ENCODE assay signal across 1 cellular context in the genomic region with DNA sequence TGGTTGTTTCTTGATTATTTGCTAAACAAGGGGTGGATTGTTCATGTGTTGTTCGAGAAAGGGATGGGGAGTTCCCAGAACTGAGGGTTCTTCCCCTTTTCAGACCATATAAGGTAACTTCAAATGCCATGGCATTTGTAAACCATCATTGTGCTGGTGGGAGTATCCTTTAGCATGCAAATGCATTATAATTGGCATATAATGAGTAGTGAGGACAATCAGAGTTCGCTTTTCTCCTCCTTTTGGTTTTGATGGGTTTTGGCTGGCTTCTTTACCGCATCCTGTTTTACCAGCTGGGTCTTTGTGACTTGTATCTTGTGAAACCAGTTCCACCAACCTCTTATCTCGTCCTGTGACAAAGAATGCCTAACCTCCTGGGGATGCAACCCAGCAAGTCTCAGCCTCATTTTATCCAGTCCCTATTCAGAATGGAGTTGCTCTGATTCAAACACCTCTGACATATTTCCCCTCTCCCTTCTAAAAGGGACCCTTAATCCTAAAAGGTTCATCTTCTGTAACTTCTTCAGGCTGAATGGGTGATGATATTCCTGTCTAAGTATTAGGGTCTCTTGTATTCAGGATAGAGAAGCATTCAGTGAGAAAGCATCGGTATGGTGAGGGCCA.
TF ChIP-seq lines count a peak whose summit lies in the region.

No MANE protein-coding gene starts in this region.

TF ChIP-seq in GM23338, 12 proteins besides CTCF, POLR2A, EP300 and RAD21 (continued from another document):
- TF ChIP-seq, protein P1, sequence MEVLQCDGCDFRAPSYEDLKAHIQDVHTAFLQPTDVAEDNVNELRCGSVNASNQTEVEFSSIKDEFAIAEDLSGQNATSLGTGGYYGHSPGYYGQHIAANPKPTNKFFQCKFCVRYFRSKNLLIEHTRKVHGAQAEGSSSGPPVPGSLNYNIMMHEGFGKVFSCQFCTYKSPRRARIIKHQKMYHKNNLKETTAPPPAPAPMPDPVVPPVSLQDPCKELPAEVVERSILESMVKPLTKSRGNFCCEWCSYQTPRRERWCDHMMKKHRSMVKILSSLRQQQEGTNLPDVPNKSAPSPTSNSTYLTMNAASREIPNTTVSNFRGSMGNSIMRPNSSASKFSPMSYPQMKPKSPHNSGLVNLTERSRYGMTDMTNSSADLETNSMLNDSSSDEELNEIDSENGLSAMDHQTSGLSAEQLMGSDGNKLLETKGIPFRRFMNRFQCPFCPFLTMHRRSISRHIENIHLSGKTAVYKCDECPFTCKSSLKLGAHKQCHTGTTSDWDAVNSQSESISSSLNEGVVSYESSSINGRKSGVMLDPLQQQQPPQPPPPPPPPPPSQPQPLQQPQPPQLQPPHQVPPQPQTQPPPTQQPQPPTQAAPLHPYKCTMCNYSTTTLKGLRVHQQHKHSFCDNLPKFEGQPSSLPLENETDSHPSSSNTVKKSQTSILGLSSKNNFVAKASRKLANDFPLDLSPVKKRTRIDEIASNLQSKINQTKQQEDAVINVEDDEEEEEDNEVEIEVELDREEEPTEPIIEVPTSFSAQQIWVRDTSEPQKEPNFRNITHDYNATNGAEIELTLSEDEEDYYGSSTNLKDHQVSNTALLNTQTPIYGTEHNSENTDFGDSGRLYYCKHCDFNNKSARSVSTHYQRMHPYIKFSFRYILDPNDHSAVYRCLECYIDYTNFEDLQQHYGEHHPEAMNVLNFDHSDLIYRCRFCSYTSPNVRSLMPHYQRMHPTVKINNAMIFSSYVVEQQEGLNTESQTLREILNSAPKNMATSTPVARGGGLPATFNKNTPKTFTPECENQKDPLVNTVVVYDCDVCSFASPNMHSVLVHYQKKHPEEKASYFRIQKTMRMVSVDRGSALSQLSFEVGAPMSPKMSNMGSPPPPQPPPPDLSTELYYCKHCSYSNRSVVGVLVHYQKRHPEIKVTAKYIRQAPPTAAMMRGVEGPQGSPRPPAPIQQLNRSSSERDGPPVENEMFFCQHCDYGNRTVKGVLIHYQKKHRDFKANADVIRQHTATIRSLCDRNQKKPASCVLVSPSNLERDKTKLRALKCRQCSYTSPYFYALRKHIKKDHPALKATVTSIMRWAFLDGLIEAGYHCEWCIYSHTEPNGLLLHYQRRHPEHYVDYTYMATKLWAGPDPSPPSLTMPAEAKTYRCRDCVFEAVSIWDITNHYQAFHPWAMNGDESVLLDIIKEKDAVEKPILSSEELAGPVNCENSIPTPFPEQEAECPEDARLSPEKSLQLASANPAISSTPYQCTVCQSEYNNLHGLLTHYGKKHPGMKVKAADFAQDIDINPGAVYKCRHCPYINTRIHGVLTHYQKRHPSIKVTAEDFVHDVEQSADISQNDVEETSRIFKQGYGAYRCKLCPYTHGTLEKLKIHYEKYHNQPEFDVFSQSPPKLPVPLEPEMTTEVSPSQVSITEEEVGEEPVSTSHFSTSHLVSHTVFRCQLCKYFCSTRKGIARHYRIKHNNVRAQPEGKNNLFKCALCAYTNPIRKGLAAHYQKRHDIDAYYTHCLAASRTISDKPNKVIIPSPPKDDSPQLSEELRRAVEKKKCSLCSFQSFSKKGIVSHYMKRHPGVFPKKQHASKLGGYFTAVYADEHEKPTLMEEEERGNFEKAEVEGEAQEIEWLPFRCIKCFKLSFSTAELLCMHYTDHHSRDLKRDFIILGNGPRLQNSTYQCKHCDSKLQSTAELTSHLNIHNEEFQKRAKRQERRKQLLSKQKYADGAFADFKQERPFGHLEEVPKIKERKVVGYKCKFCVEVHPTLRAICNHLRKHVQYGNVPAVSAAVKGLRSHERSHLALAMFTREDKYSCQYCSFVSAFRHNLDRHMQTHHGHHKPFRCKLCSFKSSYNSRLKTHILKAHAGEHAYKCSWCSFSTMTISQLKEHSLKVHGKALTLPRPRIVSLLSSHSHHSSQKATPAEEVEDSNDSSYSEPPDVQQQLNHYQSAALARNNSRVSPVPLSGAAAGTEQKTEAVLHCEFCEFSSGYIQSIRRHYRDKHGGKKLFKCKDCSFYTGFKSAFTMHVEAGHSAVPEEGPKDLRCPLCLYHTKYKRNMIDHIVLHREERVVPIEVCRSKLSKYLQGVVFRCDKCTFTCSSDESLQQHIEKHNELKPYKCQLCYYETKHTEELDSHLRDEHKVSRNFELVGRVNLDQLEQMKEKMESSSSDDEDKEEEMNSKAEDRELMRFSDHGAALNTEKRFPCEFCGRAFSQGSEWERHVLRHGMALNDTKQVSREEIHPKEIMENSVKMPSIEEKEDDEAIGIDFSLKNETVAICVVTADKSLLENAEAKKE (CRISPR knock-in tag; IDR thresholded peaks at IDR 0.05): no peak
- TF ChIP-seq CREB1 (CRISPR knock-in tag; IDR thresholded peaks at IDR 0.05; ENCODE audit: low read depth): no peak
- TF ChIP-seq EZH2phosphoT487 (IDR thresholded peaks at IDR 0.05; ENCODE audit: unreplicated experiment): no peak
- no peak for TF ChIP-seq ZNF331 (CRISPR knock-in tag; IDR thresholded peaks at IDR 0.05; ENCODE audit: low read depth)
- TF ChIP-seq STAT1 (IDR thresholded peaks at IDR 0.05; ENCODE audit: unreplicated experiment): no peak
- TF ChIP-seq, protein P2, sequence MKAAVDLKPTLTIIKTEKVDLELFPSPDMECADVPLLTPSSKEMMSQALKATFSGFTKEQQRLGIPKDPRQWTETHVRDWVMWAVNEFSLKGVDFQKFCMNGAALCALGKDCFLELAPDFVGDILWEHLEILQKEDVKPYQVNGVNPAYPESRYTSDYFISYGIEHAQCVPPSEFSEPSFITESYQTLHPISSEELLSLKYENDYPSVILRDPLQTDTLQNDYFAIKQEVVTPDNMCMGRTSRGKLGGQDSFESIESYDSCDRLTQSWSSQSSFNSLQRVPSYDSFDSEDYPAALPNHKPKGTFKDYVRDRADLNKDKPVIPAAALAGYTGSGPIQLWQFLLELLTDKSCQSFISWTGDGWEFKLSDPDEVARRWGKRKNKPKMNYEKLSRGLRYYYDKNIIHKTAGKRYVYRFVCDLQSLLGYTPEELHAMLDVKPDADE (IDR thresholded peaks at IDR 0.05): no peak
